8 cellular contexts compared by ENCODE assay signal in genomic region chr12:103965590-103966407, GRCh38.
DNase-seq lines count a peak whose midpoint lies in the region; ATAC-seq and TF ChIP-seq lines count a peak whose summit lies in the region.

TDG (plus strand) TSS chr12:103965872; CDS start chr12:103966038, 166 bp downstream.

- H3K4me3 Mint-ChIP-seq in central memory CD8-positive, alpha-beta T cell, result peak within 1 kb of the TSS; percentile 95

- peak; percentile 89 for ATAC-seq in GM19023 (IDR thresholded peaks at IDR 0.05; ENCODE audit: unreplicated experiment)
- ATAC-seq in HG03280 (IDR thresholded peaks at IDR 0.05; ENCODE audit: unreplicated experiment), result peak; percentile 94
- peak; percentile 95 for ATAC-seq in central memory CD8-positive, alpha-beta T cell (replicated peaks; ENCODE audit: extremely low read depth, poor library complexity, severe bottlenecking)

- no peaks in the 10 kb centered on the region for H3K27me3 Mint-ChIP-seq in central memory CD8-positive, alpha-beta T cell

- H3K36me3 Mint-ChIP-seq in central memory CD8-positive, alpha-beta T cell (ENCODE audit: insufficient read depth), result peaks cover 19% of the 10 kb centered on the region

- peak within 1 kb of the TSS; percentile 82 for H3K4me3 ChIP-seq in AG09309 (ENCODE audit: control insufficient read depth, low read depth, low read length)

- peak; percentile 12 for TF ChIP-seq CTCF in AG09309 (IDR thresholded peaks at IDR 0.05; ENCODE audit: control insufficient read depth, insufficient read depth, low read depth, low read length, missing control alignments)

- peak; percentile 94 for DNase-seq in AG09309 (ENCODE audit: low read depth)
- peak; percentile 96 for DNase-seq in NCI-H345 treated with DMSO at 0.1 percent for 48 hours (lab: John Stamatoyannopoulos, UW; ENCODE audit: unreplicated experiment)
- DNase-seq in activated CD4-positive, CD25-positive, alpha-beta regulatory T cell treated with anti-CD3 and anti-CD28 coated beads, Interleukin-2, amount 50 U/mL, for 16 hours (ENCODE audit: low read depth, low spot score), result peak; percentile 95
- DNase-seq in central memory CD8-positive, alpha-beta T cell (ENCODE audit: low spot score in 2 of 2), result peak; percentile 87 to 96
- peak; percentile 99 for DNase-seq in iris pigment epithelial cell (ENCODE audit: low read depth)
- DNase-seq in stimulated activated CD4-positive, alpha-beta T cell treated with anti-CD3 and anti-CD28 coated beads, Interleukin-12 subunit alpha, Interleukin-12 subunit beta, amount 100 ng/mL, for 4 hours, result peak; percentile 94

- H3K9me3 Mint-ChIP-seq in central memory CD8-positive, alpha-beta T cell, result no peaks in the 10 kb centered on the region

- peak within 1 kb of the TSS; percentile 99 for H3K27ac Mint-ChIP-seq in central memory CD8-positive, alpha-beta T cell (ENCODE audit: low read depth)

- H3K4me1 Mint-ChIP-seq in central memory CD8-positive, alpha-beta T cell, result peaks cover 51% of the 10 kb centered on the region

Comparison
In these comparisons a context has a peak if more than half of its experiments do, and no peak if none do; other contexts are left out.
1. Peak in every context shown above with its lines: DNase-seq, ATAC-seq and H3K4me3 ChIP-seq.